1 cellular context compared by ENCODE assay signal in genomic region chr6:37083243-37084138, GRCh38.
TF ChIP-seq lines count a peak whose summit lies in the region.

No MANE protein-coding gene starts in this region.

TF ChIP-seq in HEK293, 187 proteins besides CTCF, POLR2A, EP300 and RAD21 (continued from another document):
- no peak for TF ChIP-seq GFI1B (tag by site-specific recombination; IDR thresholded peaks at IDR 0.05)
- no peak for TF ChIP-seq ZSCAN23 (tag by site-specific recombination; IDR thresholded peaks at IDR 0.05)
- peak; percentile 60 for TF ChIP-seq PRDM10 (tag by site-specific recombination; IDR thresholded peaks at IDR 0.05)
- TF ChIP-seq ZNF10 (tag by site-specific recombination; IDR thresholded peaks at IDR 0.05), result no peak
- TF ChIP-seq ZNF146 (tag by site-specific recombination; IDR thresholded peaks at IDR 0.05), result no peak
- no peak for TF ChIP-seq ZNF623 (tag by site-specific recombination; IDR thresholded peaks at IDR 0.05)
- peak; percentile 60; the same call in 1 of the 2 replicates for TF ChIP-seq TRIM28 (IDR thresholded peaks at IDR 0.05; ENCODE audit: borderline replicate concordance, low read length)
- TF ChIP-seq REST (tag by site-specific recombination; IDR thresholded peaks at IDR 0.05), result 0 out of 2 replicates have a peak, but pooled peaks have one; percentile 49
- no peak for TF ChIP-seq ZNF645 (tag by site-specific recombination; IDR thresholded peaks at IDR 0.05)
- TF ChIP-seq ZFHX2 (tag by site-specific recombination; conservative IDR thresholded peaks at IDR 0.05), result peak; percentile 98
- TF ChIP-seq ZNF830 (tag by site-specific recombination; IDR thresholded peaks at IDR 0.05; ENCODE audit: low read depth), result no peak
TF ChIP-seq in HEK293: peak in this region for 7.
